In the genomic region with DNA sequence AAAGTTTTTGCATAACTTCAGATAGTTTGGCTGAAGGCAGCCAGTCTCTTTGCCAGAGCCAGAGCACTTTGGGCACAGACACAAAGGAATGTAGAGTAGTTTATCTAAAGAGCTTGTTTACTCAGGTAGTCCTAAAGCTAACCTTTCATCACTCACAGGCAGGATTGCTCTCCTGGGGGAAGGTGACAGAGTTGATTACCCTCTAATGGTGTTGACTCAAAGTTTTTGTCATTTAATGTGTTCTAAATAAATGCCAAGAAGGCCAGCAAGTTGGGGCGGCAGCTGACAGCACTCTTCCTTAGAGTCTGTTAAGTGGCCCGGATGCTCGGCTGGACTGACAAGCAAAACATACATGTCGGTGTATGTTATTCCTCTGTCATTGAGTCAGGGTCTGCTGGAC, we compare ENCODE assay signal across 25 cellular contexts. TPM values are rescaled to one million over a fixed set of nuclear protein-coding genes. Genes with fewer than 3 reads are reported as not detected.
"Had no signal": no experiment of that assay in that cellular context is flagged by ENCODE, and none has a peak within 500 bp of the region (broad histone marks: within the 10 kb centered on the region; RNA-seq: fewer than 3 reads in every experiment).

No MANE protein-coding gene starts in this region.

- DNase-seq: activated B cell treated with CpG ODN at 0.5 μM for 24 hours; activated CD4-positive, alpha-beta memory T cell treated with anti-CD3 and anti-CD28 coated beads for 36 hours; activated CD4-positive, alpha-beta T cell treated with anti-CD3 and anti-CD28 coated beads for 4 hours; activated gamma-delta T cell treated with Interleukin-2 at 50 U/mL for 16 hours; activated T-cell treated with anti-CD3 and anti-CD28 coated beads for 4 hours; amygdala; foreskin keratinocyte; glutamatergic neuron; hypothalamus; lower lobe of right lung; midbrain; occipital lobe; posterior cingulate gyrus; retina; spleen; stimulated activated naive B cell treated with anti-CD40 and anti-IgM and Interleukin-4, amounts not matched to agents 10 μg/mL and 1 μg/mL and 100 μg/mL, for 72 hours; tibial artery had no signal

- H3K9me3 Mint-ChIP-seq: activated B cell treated with CpG ODN at 0.5 μM for 24 hours; activated CD4-positive, alpha-beta memory T cell treated with anti-CD3 and anti-CD28 coated beads for 36 hours; activated T-helper 1 cell treated with anti-CD3 and anti-CD28 coated beads, Interleukin-12 subunit alpha, Interleukin-12 subunit beta, Interleukin-2, Interleukin-4 antibody, amounts not matched to agents 30 ng/mL and 10 ng/mL and 1 ng/mL, durations not matched to agents 14 hours and 24 hours and 36 hours had no signal

- H3K9me3 ChIP-seq: lower lobe of right lung, spleen, tibial artery had no signal

- H3K27ac Mint-ChIP-seq: activated B cell treated with CpG ODN at 0.5 μM for 24 hours; activated CD4-positive, alpha-beta memory T cell treated with anti-CD3 and anti-CD28 coated beads for 36 hours; activated naive CD8-positive, alpha-beta T cell; activated T-helper 1 cell treated with anti-CD3 and anti-CD28 coated beads, Interleukin-12 subunit alpha, Interleukin-12 subunit beta, Interleukin-2, Interleukin-4 antibody, amounts not matched to agents 30 ng/mL and 10 ng/mL and 1 ng/mL, durations not matched to agents 14 hours and 24 hours and 36 hours; stimulated activated naive B cell treated with anti-CD40 and anti-IgM and Interleukin-4, amounts not matched to agents 10 μg/mL and 1 μg/mL and 100 μg/mL, for 72 hours had no signal

- H3K27ac ChIP-seq: cardiac muscle cell, foreskin keratinocyte, lower lobe of right lung, spleen, tibial artery had no signal

- H3K4me3 ChIP-seq: cardiac muscle cell, lower lobe of right lung, spleen, tibial artery had no signal

- H3K27me3 Mint-ChIP-seq: activated B cell treated with CpG ODN at 0.5 μM for 24 hours; activated CD4-positive, alpha-beta memory T cell treated with anti-CD3 and anti-CD28 coated beads for 36 hours; activated naive CD8-positive, alpha-beta T cell; stimulated activated naive B cell treated with anti-CD40 and anti-IgM and Interleukin-4, amounts not matched to agents 10 μg/mL and 1 μg/mL and 100 μg/mL, for 72 hours had no signal

- H3K4me1 ChIP-seq: foreskin keratinocyte, lower lobe of right lung, spleen had no signal

- H3K27me3 ChIP-seq: cardiac muscle cell, foreskin keratinocyte, spleen, tibial artery had no signal

- H3K4me3 Mint-ChIP-seq: activated B cell treated with CpG ODN at 0.5 μM for 24 hours; activated CD4-positive, alpha-beta memory T cell treated with anti-CD3 and anti-CD28 coated beads for 36 hours; activated naive CD8-positive, alpha-beta T cell; activated T-helper 1 cell treated with anti-CD3 and anti-CD28 coated beads, Interleukin-12 subunit alpha, Interleukin-12 subunit beta, Interleukin-2, Interleukin-4 antibody, amounts not matched to agents 30 ng/mL and 10 ng/mL and 1 ng/mL, durations not matched to agents 14 hours and 24 hours and 36 hours; stimulated activated naive B cell treated with anti-CD40 and anti-IgM and Interleukin-4, amounts not matched to agents 10 μg/mL and 1 μg/mL and 100 μg/mL, for 72 hours had no signal

- ATAC-seq: foreskin keratinocyte; lower lobe of right lung; stimulated activated naive B cell treated with anti-CD40 and anti-IgM and Interleukin-4, amounts not matched to agents 10 μg/mL and 1 μg/mL and 100 μg/mL, for 72 hours had no signal

- H3K36me3 ChIP-seq: cardiac muscle cell, lower lobe of right lung, spleen, tibial artery had no signal

RNA-seq across cellular contexts. Expression of gene TAS2R46, which starts 9.3 kb away (rescaled TPM):
- total RNA-seq: myocyte had no signal
- polyA plus RNA-seq: fibroblast of lung, foreskin keratinocyte, neural cell, spleen, urinary bladder had no signal

RNA-seq across cellular contexts. Expression of gene TAS2R43, which starts 20.7 kb away (rescaled TPM):
- total RNA-seq: epithelial cell of proximal tubule, lower lobe of right lung had no signal
- polyA plus RNA-seq: fibroblast of lung, foreskin keratinocyte, spleen, urinary bladder had no signal

RNA-seq across cellular contexts. Expression of gene TAS2R31, which starts 40.2 kb away (rescaled TPM):
- total RNA-seq: epithelial cell of proximal tubule had no signal
- polyA plus RNA-seq: foreskin keratinocyte had no signal

RNA-seq across cellular contexts. Expression of gene TAS2R19, which starts 49.0 kb away (rescaled TPM):
- total RNA-seq: epithelial cell of proximal tubule had no signal
- polyA plus RNA-seq: cardiac muscle cell, foreskin keratinocyte had no signal
